In the genomic region with DNA sequence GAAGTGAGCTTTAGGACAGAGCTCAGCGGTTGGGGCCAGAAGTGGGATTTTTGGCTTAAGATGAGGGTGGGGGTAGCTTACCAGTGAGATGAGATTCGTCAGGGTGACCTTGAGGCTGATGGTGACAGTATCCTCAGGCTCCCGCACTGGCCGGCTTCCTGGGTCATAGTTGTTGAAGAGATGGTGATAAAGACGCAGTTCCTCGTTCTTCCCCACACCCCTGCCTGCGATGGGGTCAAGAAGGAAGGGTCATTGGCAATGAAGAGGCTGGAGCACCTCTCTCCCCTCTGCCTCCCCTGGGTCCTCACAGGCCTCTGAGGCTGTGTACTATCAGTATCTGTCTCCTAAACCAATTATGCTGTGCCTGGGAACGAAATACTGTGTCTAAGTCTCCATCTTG, we compare ENCODE assay signal across 11 cellular contexts. TPM values are rescaled to one million over a fixed set of nuclear protein-coding genes. Genes with fewer than 3 reads are reported as not detected.
DNase-seq lines count a peak whose midpoint lies in the region; ATAC-seq and TF ChIP-seq lines count a peak whose summit lies in the region.
"Had no signal": no experiment of that assay in that cellular context is flagged by ENCODE, and none has a peak within 500 bp of the region (broad histone marks: within the 10 kb centered on the region; RNA-seq: fewer than 3 reads in every experiment).

No MANE protein-coding gene starts in this region.

- intact Hi-C loops in activated B cell treated with CpG ODN at 0.5 μM for 24 hours (cut with micrococcal nuclease) (loop anchor here (5.0 kb wide), 2 partner anchors 175 to 335 kb away; partner anchors contain the start of gene ZFP3), right cardiac atrium (cut with DNase I) (no loop called here)

- H3K9me3 ChIP-seq in right cardiac atrium (ENCODE audit: control insufficient read depth, low read length), result no peaks in the 10 kb centered on the region
- H3K9me3 ChIP-seq in suprapubic skin, result no peaks in the 10 kb centered on the region

- peaks cover 31% of the 10 kb centered on the region for H3K4me1 Mint-ChIP-seq in activated naive CD4-positive, alpha-beta T cell treated with anti-CD3 and anti-CD28 coated beads, Interleukin-2, amount 50 U/mL, for 24 hours
- peaks cover 44% of the 10 kb centered on the region for H3K4me1 Mint-ChIP-seq in activated naive CD4-positive, alpha-beta T cell treated with anti-CD3 and anti-CD28 coated beads, Interleukin-2, amount 10 ng/mL, durations not matched to agents 7 days and 5 days
- peaks cover 47% of the 10 kb centered on the region for H3K4me1 Mint-ChIP-seq in activated B cell treated with CpG ODN at 0.5 μM for 24 hours

- H3K27ac ChIP-seq in right cardiac atrium (ENCODE audit: low read length) (peak overlapping the region; percentile 78), suprapubic skin (peak overlapping the region; percentile 42)

- H3K9me3 Mint-ChIP-seq in activated naive CD4-positive, alpha-beta T cell treated with anti-CD3 and anti-CD28 coated beads, Interleukin-2, amount 50 U/mL, for 24 hours, result no peaks in the 10 kb centered on the region
- no peaks in the 10 kb centered on the region for H3K9me3 Mint-ChIP-seq in activated naive CD4-positive, alpha-beta T cell treated with anti-CD3 and anti-CD28 coated beads, Interleukin-2, amount 10 ng/mL, durations not matched to agents 7 days and 5 days
- no peaks in the 10 kb centered on the region for H3K9me3 Mint-ChIP-seq in activated B cell treated with CpG ODN at 0.5 μM for 24 hours

- H3K4me3 Mint-ChIP-seq in activated naive CD4-positive, alpha-beta T cell treated with anti-CD3 and anti-CD28 coated beads, Interleukin-2, amount 50 U/mL, for 24 hours, result peak overlapping the region; percentile 41
- H3K4me3 Mint-ChIP-seq in activated naive CD4-positive, alpha-beta T cell treated with anti-CD3 and anti-CD28 coated beads, Interleukin-2, amount 10 ng/mL, durations not matched to agents 7 days and 5 days, result no peak overlapping the region
- peak overlapping the region; percentile 49 for H3K4me3 Mint-ChIP-seq in activated B cell treated with CpG ODN at 0.5 μM for 24 hours

- H3K36me3 ChIP-seq in suprapubic skin, result no peaks in the 10 kb centered on the region

- 39% methylated on average over 8 of the region's 8 CpGs for WGBS in right cardiac atrium
- WGBS in suprapubic skin, result 75% methylated on average over 7 of the region's 8 CpGs

- DNase-seq in activated naive CD4-positive, alpha-beta T cell treated with anti-CD3 and anti-CD28 coated beads, Interleukin-2, amount 10 ng/mL, durations not matched to agents 7 days and 5 days, result no peak
- DNase-seq in activated B cell treated with CpG ODN at 0.5 μM for 24 hours (no peak), right cardiac atrium (peak in 1 of 3 donors; percentile 50), suprapubic skin (ENCODE audit: low spot score in 2 of 2) (no peak), cerebellum (ENCODE audit: low spot score) (no peak), NCI-H2227 (lab: John Stamatoyannopoulos, UW; ENCODE audit: unreplicated experiment) (no peak)
- no peak for DNase-seq in activated CD8-positive, alpha-beta memory T cell treated with anti-CD3 and anti-CD28 coated beads for 24 hours
- DNase-seq: hippocampal formation, mesendoderm had no signal

- H3K27me3 ChIP-seq in right cardiac atrium (ENCODE audit: control insufficient read depth, insufficient read depth) (no peaks in the 10 kb centered on the region), suprapubic skin (no peaks in the 10 kb centered on the region)

- no peak for TF ChIP-seq EP300 in suprapubic skin (IDR thresholded peaks at IDR 0.05)

- POLR2A ChIA-PET in activated B cell treated with CpG ODN at 0.5 μM for 24 hours (lab: Charles Lee), result interaction anchor here (0.8 to 4.7 kb wide), 3 partner anchors 37 to 64 kb away, joined by 3 to 26 read pairs (median 8); partner anchors contain the start of genes PFN1, RNF167 and SLC25A11

- CTCF ChIA-PET in activated naive CD4-positive, alpha-beta T cell treated with anti-CD3 and anti-CD28 coated beads, Interleukin-2, amount 10 ng/mL, durations not matched to agents 7 days and 5 days (lab: Charles Lee), result interaction anchor here (0.6 to 2.0 kb wide), 5 partner anchors 114 to 338 kb away, joined by 3 to 9 read pairs (median 4); partner anchors contain the start of genes ARRB2 and GLTPD2
- CTCF ChIA-PET in activated B cell treated with CpG ODN at 0.5 μM for 24 hours (lab: Charles Lee), result interaction anchor here (0.6 to 2.0 kb wide), 2 partner anchors 35 to 85 kb away, joined by 6 to 10 read pairs; partner anchors contain the start of gene CAMTA2

- H3K4me1 ChIP-seq in right cardiac atrium (ENCODE audit: control insufficient read depth, insufficient read depth, low read length) (no peaks in the 10 kb centered on the region), suprapubic skin (peaks cover 45% of the 10 kb centered on the region)

- TF ChIP-seq CTCF in activated B cell treated with CpG ODN at 0.5 μM for 24 hours (IDR thresholded peaks at IDR 0.05) (no peak), suprapubic skin (IDR thresholded peaks at IDR 0.05) (no peak)

- ATAC-seq in activated B cell treated with CpG ODN at 0.5 μM for 24 hours (ENCODE audit: low read depth), result no peak
- ATAC-seq in right cardiac atrium, result no peak

- no peak overlapping the region for H3K27ac Mint-ChIP-seq in activated naive CD4-positive, alpha-beta T cell treated with anti-CD3 and anti-CD28 coated beads, Interleukin-2, amount 50 U/mL, for 24 hours
- no peak overlapping the region for H3K27ac Mint-ChIP-seq in activated naive CD4-positive, alpha-beta T cell treated with anti-CD3 and anti-CD28 coated beads, Interleukin-2, amount 10 ng/mL, durations not matched to agents 7 days and 5 days
- peak overlapping the region; percentile 73 for H3K27ac Mint-ChIP-seq in activated B cell treated with CpG ODN at 0.5 μM for 24 hours

- no peaks in the 10 kb centered on the region for H3K36me3 Mint-ChIP-seq in activated naive CD4-positive, alpha-beta T cell treated with anti-CD3 and anti-CD28 coated beads, Interleukin-2, amount 50 U/mL, for 24 hours
- no peaks in the 10 kb centered on the region for H3K36me3 Mint-ChIP-seq in activated naive CD4-positive, alpha-beta T cell treated with anti-CD3 and anti-CD28 coated beads, Interleukin-2, amount 10 ng/mL, durations not matched to agents 7 days and 5 days
- H3K36me3 Mint-ChIP-seq in activated B cell treated with CpG ODN at 0.5 μM for 24 hours (ENCODE audit: low read depth), result no peaks in the 10 kb centered on the region

- H3K27me3 Mint-ChIP-seq in activated naive CD4-positive, alpha-beta T cell treated with anti-CD3 and anti-CD28 coated beads, Interleukin-2, amount 50 U/mL, for 24 hours, result no peaks in the 10 kb centered on the region
- peaks cover 43% of the 10 kb centered on the region for H3K27me3 Mint-ChIP-seq in activated naive CD4-positive, alpha-beta T cell treated with anti-CD3 and anti-CD28 coated beads, Interleukin-2, amount 10 ng/mL, durations not matched to agents 7 days and 5 days
- peaks cover 2% of the 10 kb centered on the region for H3K27me3 Mint-ChIP-seq in activated B cell treated with CpG ODN at 0.5 μM for 24 hours

- no peak for TF ChIP-seq POLR2A in suprapubic skin (IDR thresholded peaks at IDR 0.05)

- H3K4me3 ChIP-seq in right cardiac atrium (ENCODE audit: low read length) (peak overlapping the region; percentile 1), suprapubic skin (no peak overlapping the region)

RNA-seq across cellular contexts. Expression of gene CHRNE, which starts 0.4 kb away (rescaled TPM):
- total RNA-seq in activated B cell treated with CpG ODN at 0.5 μM for 24 hours (0.38 and 0.66 TPM in 2 replicates), right cardiac atrium (100 to 1,000 TPM in 1 of 4 donors, 10 to 100 TPM in 3; 57.6 to 106 (median 68.9) TPM), suprapubic skin (1 to 10 TPM; 1.7 to 6.0 (median 2.4) TPM), cerebellum (1.5 TPM)
- polyA plus RNA-seq in right cardiac atrium, result 63.6 TPM

RNA-seq across cellular contexts. Expression of gene C17orf107, which starts 3.2 kb away (rescaled TPM):
- total RNA-seq in activated B cell treated with CpG ODN at 0.5 μM for 24 hours (1.6 and 1.8 TPM in 2 replicates), right cardiac atrium (1 to 10 TPM; 2.7 to 3.3 (median 2.8) TPM), suprapubic skin (1 to 10 TPM; 3.7 to 9.8 (median 7.5) TPM), cerebellum (4.3 TPM)
- 3.6 TPM for polyA plus RNA-seq in right cardiac atrium

RNA-seq across cellular contexts. Expression of gene GP1BA, which starts 29.5 kb away (rescaled TPM):
- total RNA-seq in activated B cell treated with CpG ODN at 0.5 μM for 24 hours (not detected in 2 replicates), right cardiac atrium (under 1 TPM in 1 of 4 donors, not detected in 3; 0.23 TPM), suprapubic skin (not detected), cerebellum (not detected)
- polyA plus RNA-seq in right cardiac atrium, result 0.16 TPM
- total RNA-seq: renal cortical epithelial cell had no signal

RNA-seq across cellular contexts. Expression of gene SLC25A11, which starts 37.3 kb away (rescaled TPM):
- total RNA-seq in activated B cell treated with CpG ODN at 0.5 μM for 24 hours (35.3 and 35.8 TPM in 2 replicates), right cardiac atrium (100 to 1,000 TPM; 162 to 230 (median 202) TPM), suprapubic skin (10 to 100 TPM; 35.7 to 74.3 (median 41.6) TPM), cerebellum (37.2 TPM)
- polyA plus RNA-seq in right cardiac atrium, result 200 TPM

RNA-seq across cellular contexts. Expression of gene RNF167, which starts 37.5 kb away (rescaled TPM):
- total RNA-seq in activated B cell treated with CpG ODN at 0.5 μM for 24 hours (93.3 and 108 TPM in 2 replicates), right cardiac atrium (100 to 1,000 TPM in 1 of 4 donors, 10 to 100 TPM in 3; 76.6 to 108 (median 87.5) TPM), suprapubic skin (100 to 1,000 TPM in 2 of 4 donors, 10 to 100 TPM in 2; 74.1 to 118 (median 99.4) TPM), cerebellum (15.8 TPM)
- polyA plus RNA-seq in right cardiac atrium, result 124 TPM

Comparison
In these comparisons a context has a peak if more than half of its experiments do, and no peak if none do; other contexts are left out.
1. RNA of gene CHRNE, which starts 0.4 kb away (total RNA-seq): 57.6 to 106 TPM in right cardiac atrium; 1.7 to 6.0 TPM in suprapubic skin, 1.5 TPM in cerebellum (single experiment) and 0.38 to 0.66 TPM in activated B cell treated with CpG ODN at 0.5 μM for 24 hours; every median in the first group is over 4 times any median in the second.